In genomic region chr13:51803018-51803417, GRCh38 we compare ENCODE assay signal across 8 cellular contexts. TPM values are rescaled to one million over a fixed set of nuclear protein-coding genes. Genes with fewer than 3 reads are reported as not detected.
DNase-seq lines count a peak whose midpoint lies in the region; ATAC-seq and TF ChIP-seq lines count a peak whose summit lies in the region.

No MANE protein-coding gene starts in this region.

- peaks cover 9% of the 10 kb centered on the region for H3K36me3 Mint-ChIP-seq in activated B cell treated with CpG ODN at 0.5 μM for 24 hours (ENCODE audit: low read depth)

- no peaks in the 10 kb centered on the region for H3K27me3 ChIP-seq in right cardiac atrium (ENCODE audit: control insufficient read depth, insufficient read depth)

- peaks cover 17% of the 10 kb centered on the region for H3K4me1 ChIP-seq in right cardiac atrium (ENCODE audit: control insufficient read depth, insufficient read depth, low read length)

- intact Hi-C loops in activated B cell treated with CpG ODN at 0.5 μM for 24 hours (cut with micrococcal nuclease) (loop anchor here (1.0 to 5.0 kb wide), 7 partner anchors 209 to 1866 kb away; partner anchors contain the start of genes ALG11, FAM124A, INTS6 and SPRYD7), right cardiac atrium (cut with DNase I) (loop anchor here in 3 of 4 donors (5.0 to 10.0 kb wide), 3 partner anchors 218 to 348 kb away; partner anchors contain the start of genes WDFY2 (in 2 of the 3) and INTS6 (in 1 of the 3))

- H3K9me3 ChIP-seq in right cardiac atrium (ENCODE audit: control insufficient read depth, low read length) = no peaks in the 10 kb centered on the region

- ATAC-seq in activated B cell treated with CpG ODN at 0.5 μM for 24 hours (ENCODE audit: low read depth) = no peak
- no peak for ATAC-seq in right cardiac atrium

- H3K9me3 Mint-ChIP-seq in activated B cell treated with CpG ODN at 0.5 μM for 24 hours = no peaks in the 10 kb centered on the region

- CTCF ChIA-PET in activated B cell treated with CpG ODN at 0.5 μM for 24 hours (lab: Charles Lee) = interaction anchor here (1.1 kb wide), 1 partner anchor 29 kb away, joined by 3 read pairs; no protein-coding TSS in a partner anchor

- H3K27ac Mint-ChIP-seq in activated B cell treated with CpG ODN at 0.5 μM for 24 hours = peak overlapping the region; percentile 99

- no peak for TF ChIP-seq CTCF in activated B cell treated with CpG ODN at 0.5 μM for 24 hours (IDR thresholded peaks at IDR 0.05)

- H3K27ac ChIP-seq in right cardiac atrium (ENCODE audit: low read length) (peak overlapping the region; percentile 92), skin epidermis (peak overlapping the region; percentile 96 to 100 (median 100))

- peak; percentile 13 to 43 for DNase-seq in NCI-H2081 (lab: John Stamatoyannopoulos, UW)
- no peak for DNase-seq in NCI-H2081 treated with DMSO at 0.1 percent for 48 hours (lab: John Stamatoyannopoulos, UW)
- no peak for DNase-seq in activated B cell treated with CpG ODN at 0.5 μM for 24 hours
- no peak for DNase-seq in right cardiac atrium
- DNase-seq in pons (ENCODE audit: low spot score) = no peak
- DNase-seq in NCI-H1930 (lab: John Stamatoyannopoulos, UW) = no peak
- no peak for DNase-seq in central memory CD4-positive, alpha-beta T cell

- WGBS in right cardiac atrium = 31% methylated on average over 5 of the region's 5 CpGs

- H3K4me1 Mint-ChIP-seq in activated B cell treated with CpG ODN at 0.5 μM for 24 hours = peaks cover 47% of the 10 kb centered on the region

- H3K4me3 ChIP-seq in right cardiac atrium (ENCODE audit: low read length) (peak overlapping the region; percentile 60), skin epidermis (peak overlapping the region; percentile 42 to 96 (median 67))

- no peaks in the 10 kb centered on the region for H3K27me3 Mint-ChIP-seq in activated B cell treated with CpG ODN at 0.5 μM for 24 hours

- H3K4me3 Mint-ChIP-seq in activated B cell treated with CpG ODN at 0.5 μM for 24 hours = peak overlapping the region; percentile 92

- POLR2A ChIA-PET in activated B cell treated with CpG ODN at 0.5 μM for 24 hours (lab: Charles Lee) = interaction anchor here (0.5 to 5.6 kb wide), 12 partner anchors 8 to 1674 kb away, joined by 3 to 61 read pairs (median 4); partner anchors contain the start of gene INTS6

RNA-seq across cellular contexts. Expression of gene DHRS12, which starts 0.9 kb away (rescaled TPM):
- total RNA-seq in activated B cell treated with CpG ODN at 0.5 μM for 24 hours = 11.6 and 14.1 TPM in 2 replicates
- 10 to 100 TPM; 11.1 to 13.6 (median 12.2) TPM for total RNA-seq in right cardiac atrium
- polyA plus RNA-seq in right cardiac atrium = 16.5 TPM

RNA-seq across cellular contexts. Expression of gene TMEM272, which starts 42.0 kb away (rescaled TPM):
- total RNA-seq in activated B cell treated with CpG ODN at 0.5 μM for 24 hours = not detected in 2 replicates
- 1 to 10 TPM; 2.7 to 8.2 (median 4.7) TPM for total RNA-seq in right cardiac atrium
- polyA plus RNA-seq in right cardiac atrium = 3.4 TPM

RNA-seq across cellular contexts. Expression of gene CCDC70, which starts 58.8 kb away (rescaled TPM):
- total RNA-seq in activated B cell treated with CpG ODN at 0.5 μM for 24 hours (not detected in 2 replicates), right cardiac atrium (not detected)
- 0.07 TPM for polyA plus RNA-seq in right cardiac atrium

Comparison
In these comparisons a context has a peak if more than half of its experiments do, and no peak if none do; other contexts are left out.
1. DNase-seq: peak in NCI-H2081 (2 of 2); none in NCI-H2081 treated with DMSO at 0.1 percent for 48 hours (single experiment), activated B cell treated with CpG ODN at 0.5 μM for 24 hours (single experiment), right cardiac atrium (0 of 3), pons (single experiment), NCI-H1930 (0 of 2) and central memory CD4-positive, alpha-beta T cell (single experiment).